Comparison of ENCODE assay signal across 8 cellular contexts in genomic region chr16:68539704-68540370, GRCh38. TPM values are rescaled to one million over a fixed set of nuclear protein-coding genes. Genes with fewer than 3 reads are reported as not detected.
A peak's percentile ranks its signal among the peaks of the same experiment; 100 is the strongest.
DNase-seq lines count a peak whose midpoint lies in the region; ATAC-seq and TF ChIP-seq lines count a peak whose summit lies in the region.

No MANE protein-coding gene starts in this region.

- H3K9me2 ChIP-seq in MM.1S (replicated peaks; ENCODE audit: insufficient read depth, low read length) = no peaks in the 10 kb centered on the region

- H3K9ac ChIP-seq in BLaER1 treated with 17β-estradiol and CSF1 and Interleukin-3, amounts not matched to agents 10 nM and 100 nM = peak overlapping the region; percentile 76 to 92 (median 89)
- H3K9ac ChIP-seq in MM.1S (ENCODE audit: low read length) = no peak overlapping the region
- H3K9ac ChIP-seq in iPS-15b (ENCODE audit: low read depth, low read length) = peak overlapping the region; percentile 24
- peak overlapping the region; percentile 59 to 72 (median 60) for H3K9ac ChIP-seq in skeletal muscle tissue (ENCODE audit: low read depth in 1 of 3, low read length in 3 of 3)

- H3K4me3 ChIP-seq in BLaER1 treated with 17β-estradiol and CSF1 and Interleukin-3, amounts not matched to agents 10 nM and 100 nM = peak overlapping the region; percentile 83 to 97 (median 90)
- peak overlapping the region; percentile 49; the same call in 1 of the 2 replicates for H3K4me3 ChIP-seq in MM.1S (ENCODE audit: low read length)
- peak overlapping the region in 3 of 4 donors; percentile 11 to 96 (median 73) for H3K4me3 ChIP-seq in adrenal gland
- H3K4me3 ChIP-seq in iPS-15b (ENCODE audit: low read depth, low read length) = peak overlapping the region; percentile 88
- peak overlapping the region; percentile 82 to 93 (median 87) for H3K4me3 ChIP-seq in skeletal muscle tissue (ENCODE audit: low read length in 3 of 3)

- no peak for TF ChIP-seq POLR2A in adrenal gland (IDR thresholded peaks at IDR 0.05)

- no peaks in the 10 kb centered on the region for H3K79me2 ChIP-seq in MM.1S (ENCODE audit: low read length)

- H3K27me3 ChIP-seq in BLaER1 treated with 17β-estradiol and CSF1 and Interleukin-3, amounts not matched to agents 10 nM and 100 nM = no peaks in the 10 kb centered on the region
- no peaks in the 10 kb centered on the region for H3K27me3 ChIP-seq in MM.1S (replicated peaks; ENCODE audit: insufficient read depth, low read length)
- H3K27me3 ChIP-seq in adrenal gland = no peaks in the 10 kb centered on the region
- no peaks in the 10 kb centered on the region for H3K27me3 ChIP-seq in iPS-15b (ENCODE audit: control insufficient read depth, insufficient read depth, low read length)
- no peaks in the 10 kb centered on the region for H3K27me3 ChIP-seq in skeletal muscle tissue (ENCODE audit: control insufficient read depth in 3 of 3, insufficient read depth in 3 of 3, low read length in 3 of 3)

- intact Hi-C loops in adrenal gland (cut with DNase I) = no loop called here

- peak overlapping the region; percentile 87 to 99 (median 97) for H3K4me2 ChIP-seq in BLaER1 treated with 17β-estradiol and CSF1 and Interleukin-3, amounts not matched to agents 10 nM and 100 nM
- peak overlapping the region; percentile 62; the same call in 1 of the 2 replicates for H3K4me2 ChIP-seq in MM.1S (ENCODE audit: low read depth, low read length)

- H3K4me1 ChIP-seq in BLaER1 treated with 17β-estradiol and CSF1 and Interleukin-3, amounts not matched to agents 10 nM and 100 nM = peaks cover 5 to 13% (median 9%) of the 10 kb centered on the region in 10 experiments; a peak in 18 of 20 replicates
- H3K4me1 ChIP-seq in MM.1S (ENCODE audit: low read length) (no peaks in the 10 kb centered on the region), adrenal gland (replicated peaks in 1 of 2) (peaks cover 5 to 6% of the 10 kb centered on the region in 2 donors), iPS-15b (ENCODE audit: control insufficient read depth, insufficient read depth, low read length) (no peaks in the 10 kb centered on the region), skeletal muscle tissue (ENCODE audit: control insufficient read depth in 3 of 3, insufficient read depth in 3 of 3, low read length in 3 of 3) (peaks cover 8% of the 10 kb centered on the region in 3 donors)

- H4K20me1 ChIP-seq in BLaER1 treated with 17β-estradiol and CSF1 and Interleukin-3, amounts not matched to agents 10 nM and 100 nM = no peaks in the 10 kb centered on the region
- H4K20me1 ChIP-seq in MM.1S (ENCODE audit: insufficient read depth, low read length) = no peaks in the 10 kb centered on the region

- peaks cover 37 to 55% (median 44%) of the 10 kb centered on the region in 11 experiments for H3K9me3 ChIP-seq in BLaER1 treated with 17β-estradiol and CSF1 and Interleukin-3, amounts not matched to agents 10 nM and 100 nM (replicated peaks in 1 of 11)
- H3K9me3 ChIP-seq in MM.1S (replicated peaks; ENCODE audit: insufficient read depth, low read length) (no peaks in the 10 kb centered on the region), adrenal gland (replicated peaks in 1 of 3) (no peaks in the 10 kb centered on the region), iPS-15b (ENCODE audit: control insufficient read depth, insufficient read depth, low read length) (no peaks in the 10 kb centered on the region), skeletal muscle tissue (ENCODE audit: control insufficient read depth in 3 of 3, low read length in 3 of 3) (no peaks in the 10 kb centered on the region)

- ATAC-seq in GM19452 (IDR thresholded peaks at IDR 0.05; ENCODE audit: unreplicated experiment) = peak; percentile 4

- TF ChIP-seq CTCF in MM.1S (IDR thresholded peaks at IDR 0.05; ENCODE audit: low read length) = no peak
- no peak for TF ChIP-seq CTCF in adrenal gland (IDR thresholded peaks at IDR 0.05)

- H3K36me3 ChIP-seq in BLaER1 treated with 17β-estradiol and CSF1 and Interleukin-3, amounts not matched to agents 10 nM and 100 nM = peaks cover 35 to 46% (median 40%) of the 10 kb centered on the region in 11 experiments
- H3K36me3 ChIP-seq in MM.1S (replicated peaks; ENCODE audit: insufficient read depth, low read length) = no peaks in the 10 kb centered on the region
- peaks cover 0 to 3% of the 10 kb centered on the region in 2 donors for H3K36me3 ChIP-seq in adrenal gland (replicated peaks in 1 of 2)
- no peaks in the 10 kb centered on the region for H3K36me3 ChIP-seq in iPS-15b (ENCODE audit: control insufficient read depth, insufficient read depth, low read length)
- H3K36me3 ChIP-seq in skeletal muscle tissue (ENCODE audit: control insufficient read depth in 3 of 3, insufficient read depth in 3 of 3, low read length in 3 of 3) = peaks cover 3 to 18% (median 4%) of the 10 kb centered on the region in 3 donors

- WGBS in adrenal gland, 4 donors = 12 to 36% (median 16%) methylated on average over 6 to 22 of the region's 22 CpGs

- DNase-seq in MM.1S = no peak
- DNase-seq in adrenal gland = peak in 1 of 7 donors; percentile 50
- no peak for DNase-seq in iPS-NIHi11 (ENCODE audit: low spot score)
- DNase-seq in 8988T = no peak

- peak overlapping the region in 10 of 11 experiments; percentile 80 to 90 (median 84); a peak in 21 of 22 replicates for H3K27ac ChIP-seq in BLaER1 treated with 17β-estradiol and CSF1 and Interleukin-3, amounts not matched to agents 10 nM and 100 nM
- H3K27ac ChIP-seq in MM.1S (ENCODE audit: low read length) = no peak overlapping the region
- H3K27ac ChIP-seq in adrenal gland = peak overlapping the region in 2 of 5 donors; percentile 72 to 73
- H3K27ac ChIP-seq in skeletal muscle tissue (ENCODE audit: low read depth, low read length) = no peak overlapping the region

- peak overlapping the region; percentile 46 for H2AFZ ChIP-seq in MM.1S (ENCODE audit: low read length)

- no peaks in the 10 kb centered on the region for H3F3A ChIP-seq in MM.1S (ENCODE audit: insufficient read depth, low read length)

RNA-seq across cellular contexts. Expression of gene ZFP90, which starts 0.7 kb away (rescaled TPM):
- total RNA-seq in adrenal gland (10 to 100 TPM; 11.4 to 28.6 (median 21.4) TPM), skeletal muscle tissue (19.3 TPM)
- 10 to 100 TPM in 2 of 3 donors, 1 to 10 TPM in 1; 7.1 to 14.7 (median 12.4) TPM for polyA plus RNA-seq in adrenal gland

Comparison
In these comparisons a context has a peak if more than half of its experiments do, and no peak if none do; other contexts are left out.
1. H3K27ac ChIP-seq: peak in BLaER1 treated with 17β-estradiol and CSF1 and Interleukin-3, amounts not matched to agents 10 nM and 100 nM (10 of 11); none in MM.1S (single experiment) and skeletal muscle tissue (single experiment).
2. Peak in every context shown above with its lines, with median percentiles within 50 percentile points of each other: H3K4me3 ChIP-seq.